ENCODE assay signal across 8 cellular contexts in the genomic region with DNA sequence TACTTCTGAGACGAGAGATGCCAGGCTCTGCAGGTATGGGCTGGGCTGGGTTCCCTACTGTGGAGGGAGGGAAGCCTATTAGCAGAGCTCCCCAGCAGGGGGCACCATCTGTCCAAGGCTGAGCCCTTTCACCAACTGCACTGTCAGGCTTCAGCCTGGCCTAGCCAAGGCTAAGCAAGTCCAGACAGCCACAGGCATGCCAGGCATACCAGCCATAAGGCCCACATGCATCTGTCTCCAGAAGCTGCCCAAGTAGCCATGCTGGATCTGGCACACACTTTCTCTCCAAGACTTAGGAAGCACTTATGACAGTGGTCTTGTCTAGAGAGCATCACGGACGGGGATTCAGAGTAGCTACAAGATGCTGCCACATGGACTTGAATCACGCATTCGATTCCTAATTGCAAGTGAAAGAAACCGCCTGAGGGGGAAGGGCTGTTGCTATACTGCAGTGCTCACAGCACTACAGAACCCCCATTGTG. TPM values are rescaled to one million over a fixed set of nuclear protein-coding genes. Genes with fewer than 3 reads are reported as not detected.
DNase-seq lines count a peak whose midpoint lies in the region; ATAC-seq and TF ChIP-seq lines count a peak whose summit lies in the region.

No MANE protein-coding gene starts in this region.

- no peak overlapping the region for H3K4me3 ChIP-seq in coronary artery
- H3K4me3 ChIP-seq in right lobe of liver, result no peak overlapping the region

- H3K27ac ChIP-seq in coronary artery, result no peak overlapping the region
- peak overlapping the region in 1 of 3 donors; percentile 61 for H3K27ac ChIP-seq in right lobe of liver

- no peaks in the 10 kb centered on the region for H3K9me3 ChIP-seq in right lobe of liver

- DNase-seq in SHP77 (lab: John Stamatoyannopoulos, UW) (peak; percentile 33 to 58), SHP77 treated with DMSO at 0.1 percent for 48 hours (lab: John Stamatoyannopoulos, UW) (no peak), NCI-H345 treated with DMSO at 0.1 percent for 48 hours (lab: John Stamatoyannopoulos, UW; ENCODE audit: unreplicated experiment) (peak; percentile 30), coronary artery (ENCODE audit: low spot score) (no peak), right lobe of liver (peak; percentile 88 to 91 (median 90))
- DNase-seq in activated CD4-positive, alpha-beta T cell treated with anti-CD3 and anti-CD28 coated beads for 48 hours, result peak; percentile 84
- peak; percentile 71 for DNase-seq in stimulated activated CD8-positive, alpha-beta memory T cell treated with anti-CD3 and anti-CD28 coated beads, Interleukin-12 subunit alpha, Interleukin-12 subunit beta, amount 100 ng/mL, for 1 hour (ENCODE audit: low read depth)

- peaks cover 0 to 57% (median 21%) of the 10 kb centered on the region in 4 donors for H3K4me1 ChIP-seq in right lobe of liver

- ATAC-seq in HG03039 (IDR thresholded peaks at IDR 0.05; ENCODE audit: unreplicated experiment) (peak; percentile 63), right lobe of liver (peak; percentile 86 to 93 (median 88))

- TF ChIP-seq POLR2A in right lobe of liver (IDR thresholded peaks at IDR 0.05), result no peak

- 75% methylated on average over 1 of the region's 6 CpGs for WGBS in right lobe of liver (ENCODE audit: insufficient coverage, low coverage, low lambda C conversion rate, missing lambda C conversion rate)

- H3K36me3 ChIP-seq in right lobe of liver, result peaks cover 0 to 8% (median 0%) of the 10 kb centered on the region in 4 donors

- peak; percentile 43 for TF ChIP-seq CTCF in coronary artery (IDR thresholded peaks at IDR 0.05)
- peak; percentile 84 to 93 (median 88) for TF ChIP-seq CTCF in right lobe of liver (IDR thresholded peaks at IDR 0.05)

- intact Hi-C loops in right lobe of liver (cut with DNase I), result no loop called here

- H3K27me3 ChIP-seq in right lobe of liver, result no peaks in the 10 kb centered on the region

RNA-seq across cellular contexts. Expression of a gene that starts 28.3 kb away (rescaled TPM):
- total RNA-seq in right lobe of liver, result 10 to 100 TPM in 5 of 6 experiments, 1 to 10 TPM in 1; 8.6 to 20.3 (median 12.9) TPM

RNA-seq across cellular contexts. Expression of a gene that starts 43.0 kb away (rescaled TPM):
- total RNA-seq in right lobe of liver, result 100 to 1,000 TPM; 120 to 187 (median 151) TPM

RNA-seq across cellular contexts. Expression of a gene that starts 58.0 kb away (rescaled TPM):
- 10 to 100 TPM; 10.1 to 24.0 (median 13.4) TPM for total RNA-seq in right lobe of liver

Comparison
In these comparisons a context has a peak if more than half of its experiments do, and no peak if none do; other contexts are left out.
1. DNase-seq: peak in SHP77 (2 of 2), NCI-H345 treated with DMSO at 0.1 percent for 48 hours (single experiment), activated CD4-positive, alpha-beta T cell treated with anti-CD3 and anti-CD28 coated beads for 48 hours (single experiment), right lobe of liver (3 of 3) and stimulated activated CD8-positive, alpha-beta memory T cell treated with anti-CD3 and anti-CD28 coated beads, Interleukin-12 subunit alpha, Interleukin-12 subunit beta, amount 100 ng/mL, for 1 hour (single experiment); none in SHP77 treated with DMSO at 0.1 percent for 48 hours (single experiment) and coronary artery (single experiment).